In the genomic region with DNA sequence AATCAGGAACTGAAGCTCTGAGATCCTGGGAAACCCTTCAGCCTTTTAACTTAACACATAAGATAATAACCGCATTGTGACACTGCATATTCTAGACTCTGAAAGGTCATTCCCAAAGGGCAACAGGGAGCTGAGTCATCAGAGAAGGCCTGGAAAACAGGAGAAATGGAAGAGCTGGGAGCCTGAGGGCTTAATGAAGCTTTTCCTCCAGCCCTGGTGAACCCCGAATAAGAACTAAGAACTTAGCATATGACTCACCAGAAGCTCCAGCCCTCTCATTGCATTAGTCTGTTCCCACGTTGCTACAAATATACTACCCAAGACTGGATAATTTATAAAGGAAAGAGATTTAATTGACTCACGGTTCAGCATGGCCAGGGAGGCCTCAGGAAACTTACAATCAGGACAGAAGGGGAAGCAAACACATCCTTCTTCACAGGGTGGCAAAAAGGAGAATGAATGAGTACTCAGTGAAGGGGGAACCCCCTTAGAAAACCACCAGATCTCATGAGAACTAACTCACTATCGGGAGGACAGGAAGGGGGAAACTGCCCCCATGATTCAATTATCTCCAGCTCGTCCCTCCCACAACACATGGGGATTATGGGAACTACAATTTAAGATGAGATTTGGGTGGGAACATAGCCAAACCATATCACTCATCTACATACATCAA, we compare ENCODE assay signal across 11 cellular contexts.
A peak's percentile ranks its signal among the peaks of the same experiment; 100 is the strongest.
DNase-seq lines count a peak whose midpoint lies in the region; ATAC-seq and TF ChIP-seq lines count a peak whose summit lies in the region.
"Had no signal": no experiment of that assay in that cellular context is flagged by ENCODE, and none has a peak within 500 bp of the region (broad histone marks: within the 10 kb centered on the region; RNA-seq: fewer than 3 reads in every experiment).

No MANE protein-coding gene starts in this region.

- no peaks in the 10 kb centered on the region for H3K36me3 ChIP-seq in WERI-Rb-1

- peak; percentile 60 for ATAC-seq in HG02870 (IDR thresholded peaks at IDR 0.05; ENCODE audit: unreplicated experiment)
- no peak for ATAC-seq in HG02642 (IDR thresholded peaks at IDR 0.05; ENCODE audit: poor library complexity, unreplicated experiment)
- ATAC-seq in HG02623 (IDR thresholded peaks at IDR 0.05; ENCODE audit: unreplicated experiment): no peak
- no peak for ATAC-seq in GM19328 (IDR thresholded peaks at IDR 0.05; ENCODE audit: unreplicated experiment)
- ATAC-seq: psoas muscle had no signal

- no peaks in the 10 kb centered on the region for H3K27me3 ChIP-seq in WERI-Rb-1 (ENCODE audit: insufficient read depth, low read depth, severe bottlenecking)

- TF ChIP-seq CTCF in GM12865 (IDR thresholded peaks at IDR 0.05; ENCODE audit: insufficient read depth, low read depth, low read length, missing control alignments): no peak
- no peak for TF ChIP-seq CTCF in WERI-Rb-1 (IDR thresholded peaks at IDR 0.05; ENCODE audit: low read depth, low read length)

- H3K9me3 ChIP-seq in WERI-Rb-1 (ENCODE audit: severe bottlenecking): no peaks in the 10 kb centered on the region
- H3K9me3 ChIP-seq: psoas muscle had no signal

- DNase-seq in GM12865 (ENCODE audit: low read depth): peak; percentile 47
- no peak for DNase-seq in WERI-Rb-1
- DNase-seq in lung microvascular endothelial cell (ENCODE audit: low read depth in 2 of 2): peak; percentile 3 to 97
- DNase-seq in MV-4-11 (lab: John Stamatoyannopoulos, UW): no peak
- DNase-seq: hypothalamus, NCI-H2081 treated with DMSO at 0.1 percent for 48 hours, psoas muscle had no signal

- H3K4me3 ChIP-seq in GM12865 (ENCODE audit: low read depth, low read length) (peak overlapping the region; percentile 55), WERI-Rb-1 (ENCODE audit: low read depth, low read length) (no peak overlapping the region)
- H3K4me3 ChIP-seq: psoas muscle had no signal

- peak overlapping the region; percentile 48 for H3K27ac ChIP-seq in WERI-Rb-1
- H3K27ac ChIP-seq: psoas muscle had no signal

Comparison
In these comparisons a context has a peak if more than half of its experiments do, and no peak if none do; other contexts are left out.
1. DNase-seq: peak in GM12865 (single experiment) and lung microvascular endothelial cell (2 of 2); none in WERI-Rb-1 (single experiment) and MV-4-11 (single experiment).